In the genomic region with DNA sequence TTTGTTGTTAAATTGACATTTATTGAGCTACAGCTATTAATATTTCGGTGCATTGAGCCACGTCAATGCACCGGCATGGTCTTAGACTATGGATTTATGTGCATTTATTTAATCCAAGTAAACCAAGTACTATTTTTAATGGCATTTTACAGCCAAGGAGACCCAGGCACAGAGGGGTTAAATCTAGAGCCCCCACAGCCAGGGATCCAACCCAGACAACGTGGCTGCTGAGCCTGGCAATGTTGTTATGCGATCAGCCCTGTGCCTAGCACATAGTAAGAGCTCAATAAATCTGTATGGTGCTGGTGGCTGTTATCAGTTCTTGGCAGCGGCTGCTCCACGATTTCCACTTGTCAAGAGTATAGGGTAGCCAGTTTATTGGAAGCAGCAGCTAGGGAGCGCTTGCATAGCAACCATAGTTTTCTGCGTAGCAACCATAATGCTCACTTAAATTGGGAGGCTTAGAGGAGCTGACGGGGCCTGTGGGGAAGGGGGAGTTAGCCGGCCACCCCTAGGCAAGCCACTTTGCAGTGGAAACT, we compare ENCODE assay signal across 8 cellular contexts. TPM values are rescaled to one million over a fixed set of nuclear protein-coding genes. Genes with fewer than 3 reads are reported as not detected.
DNase-seq lines count a peak whose midpoint lies in the region; ATAC-seq and TF ChIP-seq lines count a peak whose summit lies in the region.

No MANE protein-coding gene starts in this region.

- no peaks in the 10 kb centered on the region for H3K36me3 ChIP-seq in endocrine pancreas (ENCODE audit: control insufficient read depth, insufficient read depth, low read length)
- peaks cover 0 to 9% (median 0%) of the 10 kb centered on the region in 3 experiments for H3K36me3 ChIP-seq in naive thymus-derived CD4-positive, alpha-beta T cell (ENCODE audit: control insufficient read depth in 2 of 3, insufficient read depth in 3 of 3, low read length in 3 of 3)

- intact Hi-C loops in naive thymus-derived CD4-positive, alpha-beta T cell (cut with micrococcal nuclease) = loop anchor here (1.0 to 10.0 kb wide), 11 partner anchors 22 to 1087 kb away; a partner anchor contains a TSS

- H3K36me3 Mint-ChIP-seq in naive thymus-derived CD4-positive, alpha-beta T cell = peaks cover 4 to 23% (median 5%) of the 10 kb centered on the region in 5 donors

- H3K9ac ChIP-seq in endocrine pancreas (ENCODE audit: control insufficient read depth, insufficient read depth, low read length) = peak overlapping the region; percentile 49

- H3K9me3 ChIP-seq in endocrine pancreas (ENCODE audit: control insufficient read depth, low read length) = no peaks in the 10 kb centered on the region
- H3K9me3 ChIP-seq in naive thymus-derived CD4-positive, alpha-beta T cell (ENCODE audit: control insufficient read depth in 2 of 3, low read length in 3 of 3) = no peaks in the 10 kb centered on the region

- no peak for DNase-seq in GM10266 (ENCODE audit: extremely low spot score)
- no peak for DNase-seq in RWPE1 (ENCODE audit: low spot score)
- no peak for DNase-seq in naive thymus-derived CD4-positive, alpha-beta T cell
- DNase-seq in stimulated activated CD4-positive, alpha-beta T cell treated with anti-CD3 and anti-CD28 coated beads, Interleukin-4, amount 100 ng/mL, for 4 hours = no peak

- H3K27ac ChIP-seq in RWPE1 = peak overlapping the region; percentile 90
- peak overlapping the region; percentile 100 for H3K27ac ChIP-seq in naive thymus-derived CD4-positive, alpha-beta T cell (ENCODE audit: low read depth, low read length)

- peaks cover 0 to 7% (median 0%) of the 10 kb centered on the region in 5 donors for H3K27me3 Mint-ChIP-seq in naive thymus-derived CD4-positive, alpha-beta T cell

- no peaks in the 10 kb centered on the region for H3K27me3 ChIP-seq in endocrine pancreas (ENCODE audit: control insufficient read depth, insufficient read depth, low read length)
- no peaks in the 10 kb centered on the region for H3K27me3 ChIP-seq in naive thymus-derived CD4-positive, alpha-beta T cell (ENCODE audit: control insufficient read depth in 2 of 2, insufficient read depth in 2 of 2, low read length in 2 of 2)

- peak; percentile 31 for ATAC-seq in HG03460 (IDR thresholded peaks at IDR 0.05; ENCODE audit: unreplicated experiment)
- no peak for ATAC-seq in naive thymus-derived CD4-positive, alpha-beta T cell
- no peak for ATAC-seq in GM21526 (IDR thresholded peaks at IDR 0.05; ENCODE audit: low FRiP score, unreplicated experiment)
- ATAC-seq in HG03097 (IDR thresholded peaks at IDR 0.05; ENCODE audit: low FRiP score, unreplicated experiment) = no peak

- H3K4me1 ChIP-seq in endocrine pancreas (ENCODE audit: control insufficient read depth, insufficient read depth, low read length) = peaks cover 5% of the 10 kb centered on the region
- H3K4me1 ChIP-seq in naive thymus-derived CD4-positive, alpha-beta T cell (ENCODE audit: control insufficient read depth in 2 of 2, insufficient read depth in 2 of 2, low read length in 2 of 2) = peaks cover 15 to 29% of the 10 kb centered on the region in 2 donors

- H3K27ac Mint-ChIP-seq in naive thymus-derived CD4-positive, alpha-beta T cell = peak overlapping the region; percentile 98 to 100 (median 100)

- H3K4me1 Mint-ChIP-seq in naive thymus-derived CD4-positive, alpha-beta T cell = peaks cover 21 to 44% (median 30%) of the 10 kb centered on the region in 7 donors

- CTCF ChIA-PET in RWPE1 (lab: Yijun Ruan, JAX) = interaction anchor here (0.5 to 1.6 kb wide), 4 partner anchors 22 to 528 kb away, joined by 3 to 8 read pairs (median 3); no protein-coding TSS in a partner anchor
- CTCF ChIA-PET in naive thymus-derived CD4-positive, alpha-beta T cell (lab: Charles Lee) = interaction anchor here (0.6 to 1.2 kb wide), 3 partner anchors 19 to 694 kb away, joined by 3 to 4 read pairs (median 3); no protein-coding TSS in a partner anchor

- H3K4me3 Mint-ChIP-seq in naive thymus-derived CD4-positive, alpha-beta T cell = peak overlapping the region; percentile 96 to 100 (median 98)

- TF ChIP-seq CTCF in GM10266 (IDR thresholded peaks at IDR 0.05; ENCODE audit: control insufficient read depth, insufficient read depth, low read depth, missing control alignments) (peak; percentile 24), RWPE1 (conservative IDR thresholded peaks at IDR 0.05; ENCODE audit: low read depth) (no peak)

- no peaks in the 10 kb centered on the region for H3K9me3 Mint-ChIP-seq in naive thymus-derived CD4-positive, alpha-beta T cell

- POLR2A ChIA-PET in RWPE1 (lab: Yijun Ruan, JAX; ENCODE audit: low non-redundant PET) = interaction anchor here (0.6 kb wide), 1 partner anchor 16 kb away, joined by 4 read pairs; no protein-coding TSS in a partner anchor
- POLR2A ChIA-PET in naive thymus-derived CD4-positive, alpha-beta T cell (lab: Charles Lee) = interaction anchor here (0.6 to 1.6 kb wide), 9 partner anchors 10 to 512 kb away, joined by 3 to 8 read pairs (median 4); a partner anchor contains a TSS

- peak overlapping the region; percentile 58 for H3K4me3 ChIP-seq in endocrine pancreas (ENCODE audit: control insufficient read depth, insufficient read depth, low read length)
- H3K4me3 ChIP-seq in naive thymus-derived CD4-positive, alpha-beta T cell (ENCODE audit: low read length) = peak overlapping the region; percentile 82

RNA-seq across cellular contexts. Expression of a gene that starts 0.5 kb away (rescaled TPM):
- 100 to 1,000 TPM in 3 of 5 experiments, 10 to 100 TPM in 2; 70.5 to 137 (median 106) TPM for total RNA-seq in naive thymus-derived CD4-positive, alpha-beta T cell
- 10 to 100 TPM; 17.0 to 18.7 TPM for polyA plus RNA-seq in naive thymus-derived CD4-positive, alpha-beta T cell
